Comparison of ENCODE assay signal across 14 cellular contexts in the genomic region with DNA sequence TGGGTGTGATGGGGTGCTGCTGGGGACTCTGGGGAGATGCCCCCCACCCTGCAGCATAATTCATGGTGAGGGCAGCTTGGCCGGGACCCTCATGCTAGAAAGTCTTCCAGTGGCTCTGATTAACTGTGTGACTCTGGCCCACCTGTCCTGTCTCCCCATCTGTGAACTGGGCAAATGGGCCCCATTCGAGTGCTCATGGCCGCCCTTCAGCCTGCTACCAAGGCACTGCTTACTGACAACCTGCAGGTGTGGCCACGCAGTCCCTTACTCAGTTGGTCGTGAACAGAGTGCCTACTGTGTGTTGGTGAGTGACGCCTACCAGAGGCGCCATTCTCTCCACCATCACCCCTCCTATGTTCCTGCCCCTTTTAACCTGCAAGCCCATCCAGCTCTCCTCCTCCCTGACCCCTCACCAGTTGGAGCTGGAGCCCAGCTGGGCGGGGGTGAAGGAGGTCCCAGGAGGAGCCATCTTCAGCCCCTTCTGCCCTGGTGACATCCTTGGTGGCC.
DNase-seq lines count a peak whose midpoint lies in the region; ATAC-seq, FAIRE-seq and TF ChIP-seq lines count a peak whose summit lies in the region.
"Had no signal": no experiment of that assay in that cellular context is flagged by ENCODE, and none has a peak within 500 bp of the region (broad histone marks: within the 10 kb centered on the region; RNA-seq: fewer than 3 reads in every experiment).

No MANE protein-coding gene starts in this region.

- H3F3A ChIP-seq in DOHH2 (ENCODE audit: control insufficient read depth, insufficient read depth) = no peaks in the 10 kb centered on the region

- H3K79me2 ChIP-seq in DOHH2 (ENCODE audit: control insufficient read depth, low read length) = no peaks in the 10 kb centered on the region

- TF ChIP-seq POLR2A in gastrocnemius medialis (IDR thresholded peaks at IDR 0.05) = no peak
- TF ChIP-seq POLR2A in H54 (IDR thresholded peaks at IDR 0.05; ENCODE audit: low read depth, low read length) = no peak

- 0 out of 2 replicates have a peak overlapping the region, but pooled peaks have one; percentile 6 for H3K4me2 ChIP-seq in DOHH2 (ENCODE audit: low read length)

- H3K27ac ChIP-seq in DOHH2 (ENCODE audit: low read depth, low read length) (no peak overlapping the region), SJSA1 (peak overlapping the region; percentile 44; the same call in 1 of the 2 replicates), right cardiac atrium (ENCODE audit: low read length) (peak overlapping the region; percentile 4), gastrocnemius medialis (peak overlapping the region; percentile 0 to 32 (median 16)), coronary artery (peak overlapping the region in 1 of 2 donors; percentile 69)
- H3K27ac ChIP-seq: neutrophil had no signal

- H3K4me1 ChIP-seq in DOHH2 (ENCODE audit: control insufficient read depth, low read length) = peaks cover 30% of the 10 kb centered on the region
- H3K4me1 ChIP-seq in SJSA1 (replicated peaks) = peaks cover 97% of the 10 kb centered on the region
- peaks cover 66% of the 10 kb centered on the region for H3K4me1 ChIP-seq in right cardiac atrium (ENCODE audit: control insufficient read depth, insufficient read depth, low read length)
- peaks cover 41 to 49% of the 10 kb centered on the region in 2 donors for H3K4me1 ChIP-seq in gastrocnemius medialis

- in situ Hi-C loops in gastrocnemius medialis (cut with MboI; ENCODE audit: low sequenced_read_pairs in 4 of 4) = loop anchor here (25.0 kb wide), 4 partner anchors 216 to 1141 kb away; a partner anchor contains a TSS

- no peaks in the 10 kb centered on the region for H3K9me2 ChIP-seq in DOHH2 (replicated peaks; ENCODE audit: control insufficient read depth, low read length)

- H3K9me3 ChIP-seq in DOHH2 (ENCODE audit: control insufficient read depth, insufficient read depth, low read length) (no peaks in the 10 kb centered on the region), SJSA1 (replicated peaks) (no peaks in the 10 kb centered on the region), right cardiac atrium (ENCODE audit: control insufficient read depth, low read length) (no peaks in the 10 kb centered on the region), gastrocnemius medialis (no peaks in the 10 kb centered on the region)
- H3K9me3 ChIP-seq: neutrophil had no signal

- no peaks in the 10 kb centered on the region for H4K20me1 ChIP-seq in DOHH2 (ENCODE audit: control insufficient read depth, insufficient read depth, low read depth, low read length)

- WGBS in right cardiac atrium = 82% methylated on average over 8 of the region's 8 CpGs

- FAIRE-seq in H54 (lab: Jason Lieb, UNC) = no peak
- FAIRE-seq: endometrium, GM12878 had no signal

- H3K4me3 ChIP-seq in DOHH2 (ENCODE audit: low read length) (no peak overlapping the region), SJSA1 (no peak overlapping the region), right cardiac atrium (ENCODE audit: low read length) (no peak overlapping the region), gastrocnemius medialis (no peak overlapping the region), coronary artery (no peak overlapping the region)
- H3K4me3 ChIP-seq: GM12878 had no signal

- intact Hi-C loops in right cardiac atrium (cut with DNase I) (no loop called here), gastrocnemius medialis (cut with DNase I; ENCODE audit: low total_unique reads) (no loop called here)

- DNase-seq in SJSA1 (ENCODE audit: low read depth in 1 of 2, low spot score in 2 of 2) = no peak
- peak in 1 of 3 donors; percentile 34 for DNase-seq in right cardiac atrium
- DNase-seq in gastrocnemius medialis = no peak
- no peak for DNase-seq in coronary artery (ENCODE audit: low spot score)
- DNase-seq in NCI-H510A (lab: John Stamatoyannopoulos, UW) = no peak
- DNase-seq in H54 (ENCODE audit: insufficient read length, low spot score) = no peak
- DNase-seq: activated CD4-positive, alpha-beta T cell treated with anti-CD3 and anti-CD28 coated beads, Interleukin-2, amount 50 U/mL, for 4 hours; left colon had no signal

- H3K27me3 ChIP-seq in DOHH2 (ENCODE audit: control insufficient read depth, low read length) (no peaks in the 10 kb centered on the region), SJSA1 (replicated peaks) (no peaks in the 10 kb centered on the region), right cardiac atrium (ENCODE audit: control insufficient read depth, insufficient read depth) (no peaks in the 10 kb centered on the region), gastrocnemius medialis (no peaks in the 10 kb centered on the region)
- H3K27me3 ChIP-seq: neutrophil had no signal

- H3K36me3 ChIP-seq in DOHH2 (ENCODE audit: control insufficient read depth, low read length) = no peaks in the 10 kb centered on the region
- peaks cover 56% of the 10 kb centered on the region for H3K36me3 ChIP-seq in SJSA1
- H3K36me3 ChIP-seq in gastrocnemius medialis = no peaks in the 10 kb centered on the region
- H3K36me3 ChIP-seq: neutrophil had no signal

- ATAC-seq in right cardiac atrium = no peak
- ATAC-seq in gastrocnemius medialis = no peak
- no peak for ATAC-seq in HG02763 (IDR thresholded peaks at IDR 0.05; ENCODE audit: unreplicated experiment)
- ATAC-seq: left colon, Panc1 had no signal

- TF ChIP-seq CTCF in DOHH2 (IDR thresholded peaks at IDR 0.05; ENCODE audit: low read depth, low read length, poor library complexity, severe bottlenecking) (no peak), gastrocnemius medialis (IDR thresholded peaks at IDR 0.05 in 4 of 5, conservative IDR thresholded peaks at IDR 0.05 in 1 of 5) (no peak), coronary artery (IDR thresholded peaks at IDR 0.05) (no peak)
